ENCODE assay signal across 10 cellular contexts in the genomic region with DNA sequence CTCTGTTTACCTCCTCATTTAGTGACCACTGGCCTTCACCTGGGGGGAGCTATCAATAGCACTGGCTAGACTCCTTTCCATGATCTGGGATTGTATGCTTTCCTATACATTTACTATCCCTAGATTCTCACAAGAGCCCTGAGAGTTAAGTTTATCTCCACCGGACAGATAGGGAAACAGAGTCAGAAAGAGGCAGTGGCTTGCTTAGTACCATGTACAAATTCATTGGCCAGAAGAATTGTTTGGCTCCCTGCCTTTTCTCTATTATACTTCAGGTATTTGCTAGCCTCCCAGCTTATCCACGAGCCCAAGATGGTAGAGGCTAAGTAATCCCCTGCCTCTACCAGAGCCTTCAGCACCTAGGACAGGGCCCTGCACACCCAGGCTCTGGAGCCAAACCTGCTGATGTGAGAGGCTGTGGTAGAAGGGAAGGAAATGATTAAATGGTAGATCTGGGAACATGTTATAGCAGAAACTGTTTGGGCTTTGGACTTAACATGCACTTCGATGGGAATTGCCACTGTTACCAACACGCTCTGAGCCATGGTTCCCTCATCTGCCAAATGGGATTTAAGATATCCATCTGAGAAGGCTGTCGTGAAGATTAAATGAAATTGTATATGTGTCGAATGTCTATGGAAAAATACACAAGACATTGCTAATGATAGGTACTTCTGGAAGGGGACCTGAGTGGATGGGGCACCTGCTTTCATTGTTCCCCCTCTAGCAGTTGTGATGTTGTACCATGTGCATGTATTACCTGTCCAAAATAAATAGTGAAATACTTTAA. TPM values are rescaled to one million over a fixed set of nuclear protein-coding genes. Genes with fewer than 3 reads are reported as not detected.
DNase-seq lines count a peak whose midpoint lies in the region; ATAC-seq, FAIRE-seq and TF ChIP-seq lines count a peak whose summit lies in the region.
"Had no signal": no experiment of that assay in that cellular context is flagged by ENCODE, and none has a peak within 500 bp of the region (broad histone marks: within the 10 kb centered on the region; RNA-seq: fewer than 3 reads in every experiment).

No MANE protein-coding gene starts in this region.

- peaks cover 87% of the 10 kb centered on the region for H3K27me3 ChIP-seq in PC-3 (ENCODE audit: low read length)
- H3K27me3 ChIP-seq in pancreas = peaks cover 0 to 22% (median 8%) of the 10 kb centered on the region in 4 donors

- TF ChIP-seq CTCF in PC-3 (conservative IDR thresholded peaks at IDR 0.05; ENCODE audit: low read depth, low read length) = no peak
- no peak for TF ChIP-seq CTCF in pancreas (IDR thresholded peaks at IDR 0.05)

- intact Hi-C loops in PC-3 (cut with micrococcal nuclease) (no loop called here), pancreas (cut with DNase I) (no loop called here)

- no peak for FAIRE-seq in pancreas (lab: Jason Lieb, UNC)

- no peak overlapping the region for H3K27ac Mint-ChIP-seq in effector memory CD8-positive, alpha-beta T cell

- no peak overlapping the region for H3K4me3 ChIP-seq in PC-3 (ENCODE audit: low read length)
- H3K4me3 ChIP-seq in pancreas = no peak overlapping the region
- H3K4me3 ChIP-seq: ovary had no signal

- CTCF ChIA-PET in PC-3 (lab: Charles Lee) = interaction anchor here (0.6 to 1.6 kb wide), 2 partner anchors 27 to 201 kb away, joined by 4 to 9 read pairs; no protein-coding TSS in a partner anchor

- no peaks in the 10 kb centered on the region for H4K20me1 ChIP-seq in PC-3 (ENCODE audit: low read length)

- no peaks in the 10 kb centered on the region for H3F3A ChIP-seq in PC-3 (ENCODE audit: low read length, unreplicated experiment)

- peaks cover 2% of the 10 kb centered on the region for H3K36me3 Mint-ChIP-seq in effector memory CD8-positive, alpha-beta T cell (ENCODE audit: insufficient read depth)

- no peak overlapping the region for H3K27ac ChIP-seq in PC-3 (ENCODE audit: low read length)
- H3K27ac ChIP-seq in pancreas = no peak overlapping the region
- H3K27ac ChIP-seq: 22Rv1, ovary had no signal

- no TSS peak for BruUV-seq in PC-3 (replicated peaks; lab: Mats Ljungman, UMichigan)

- H3K4me3 Mint-ChIP-seq in effector memory CD8-positive, alpha-beta T cell = no peak overlapping the region

- H3K4me1 ChIP-seq in PC-3 (ENCODE audit: insufficient read depth, low read length) (no peaks in the 10 kb centered on the region; the same call in 1 of the 2 replicates), pancreas (peaks cover 0 to 10% (median 4%) of the 10 kb centered on the region in 3 donors)

- H3K9me3 ChIP-seq in PC-3 (ENCODE audit: low read length) (no peaks in the 10 kb centered on the region; the same call in 1 of the 2 replicates), pancreas (no peaks in the 10 kb centered on the region)
- H3K9me3 ChIP-seq: ovary had no signal

- no peak overlapping the region for H2AFZ ChIP-seq in PC-3 (ENCODE audit: low read length)

- no peaks in the 10 kb centered on the region for H3K9me3 Mint-ChIP-seq in effector memory CD8-positive, alpha-beta T cell

- no peak overlapping the region for H3K4me2 ChIP-seq in PC-3 (ENCODE audit: low read length)

- POLR2A ChIA-PET in PC-3 (lab: Charles Lee; ENCODE audit: unreplicated experiment) = no interaction called here

- no peaks in the 10 kb centered on the region for H3K9me2 ChIP-seq in PC-3 (replicated peaks; ENCODE audit: low read length)

- H3K79me2 ChIP-seq in PC-3 (ENCODE audit: low read length) = no peaks in the 10 kb centered on the region

- no peak overlapping the region for H3K9ac ChIP-seq in PC-3 (ENCODE audit: low read length)

- peaks cover 12 to 16% of the 10 kb centered on the region in 2 donors for H3K4me1 Mint-ChIP-seq in effector memory CD8-positive, alpha-beta T cell (ENCODE audit: low read depth in 2 of 2)

- 40 to 47% methylated on average over 6 of the region's 6 CpGs for WGBS in pancreas, 2 donors

- H3K27me3 Mint-ChIP-seq in effector memory CD8-positive, alpha-beta T cell = peaks cover 56 to 62% of the 10 kb centered on the region in 2 donors

- DNase-seq in DMS 273 (lab: John Stamatoyannopoulos, UW; ENCODE audit: unreplicated experiment) (peak; percentile 55), DMS 273 treated with DMSO at 0.1 percent for 48 hours (lab: John Stamatoyannopoulos, UW) (no peak), PC-3 (peak; percentile 75), pancreas (peak in 2 of 6 donors; percentile 49 to 51), middle frontal gyrus (ENCODE audit: extremely low spot score, low spot score) (no peak)
- peak in 2 of 3 experiments; percentile 27 to 28 for DNase-seq in effector memory CD8-positive, alpha-beta T cell

- no peaks in the 10 kb centered on the region for H3K36me3 ChIP-seq in PC-3 (ENCODE audit: low read depth, low read length)
- H3K36me3 ChIP-seq in pancreas = no peaks in the 10 kb centered on the region
- H3K36me3 ChIP-seq: ovary had no signal

- peak; percentile 85 for ATAC-seq in PC-3
- ATAC-seq in effector memory CD8-positive, alpha-beta T cell (replicated peaks) = peak; percentile 70
- peak; percentile 57 to 95 (median 78) for ATAC-seq in pancreas
- no peak for ATAC-seq in GM19395 (IDR thresholded peaks at IDR 0.05; ENCODE audit: unreplicated experiment)
- no peak for ATAC-seq in GM18511 (IDR thresholded peaks at IDR 0.05; ENCODE audit: unreplicated experiment)

RNA-seq across cellular contexts. Expression of a gene that starts 3.1 kb away (rescaled TPM):
- total RNA-seq in PC-3 (2014; rRNA removed) = 1.5 and 1.6 TPM in 2 replicates
- total RNA-seq in pancreas = under 1 TPM in 5 of 6 donors, not detected in 1; 0.09 to 0.34 (median 0.17) TPM
- polyA plus RNA-seq in pancreas = under 1 TPM in 1 of 2 donors, not detected in 1; 0.09 TPM

RNA-seq across cellular contexts. Expression of a gene that starts 37.1 kb away (rescaled TPM):
- total RNA-seq in PC-3 (2014; rRNA removed) (4.0 TPM in 1 of 2 replicates, not detected in the other), pancreas (under 1 TPM in 2 of 6 donors, not detected in 4; 0.28 to 0.32 TPM)
- not detected for polyA plus RNA-seq in pancreas

RNA-seq across cellular contexts. Expression of a gene that starts 45.5 kb away (rescaled TPM):
- total RNA-seq in PC-3 (2014; rRNA removed) (13.2 and 16.4 TPM in 2 replicates), pancreas (10 to 100 TPM in 5 of 6 donors, 1 to 10 TPM in 1; 7.7 to 31.0 (median 12.8) TPM)
- 10 to 100 TPM; 18.2 to 35.4 TPM for polyA plus RNA-seq in pancreas

Comparison
In these comparisons a context has a peak if more than half of its experiments do, and no peak if none do; other contexts are left out.
1. DNase-seq: peak in DMS 273 (single experiment), PC-3 (single experiment) and effector memory CD8-positive, alpha-beta T cell (2 of 3); none in DMS 273 treated with DMSO at 0.1 percent for 48 hours (single experiment) and middle frontal gyrus (single experiment).
2. ATAC-seq: peak in PC-3 (single experiment), effector memory CD8-positive, alpha-beta T cell (single experiment) and pancreas (4 of 4); none in GM19395 (single experiment) and GM18511 (single experiment).